Comparison of ENCODE assay signal across 27 cellular contexts in the genomic region with DNA sequence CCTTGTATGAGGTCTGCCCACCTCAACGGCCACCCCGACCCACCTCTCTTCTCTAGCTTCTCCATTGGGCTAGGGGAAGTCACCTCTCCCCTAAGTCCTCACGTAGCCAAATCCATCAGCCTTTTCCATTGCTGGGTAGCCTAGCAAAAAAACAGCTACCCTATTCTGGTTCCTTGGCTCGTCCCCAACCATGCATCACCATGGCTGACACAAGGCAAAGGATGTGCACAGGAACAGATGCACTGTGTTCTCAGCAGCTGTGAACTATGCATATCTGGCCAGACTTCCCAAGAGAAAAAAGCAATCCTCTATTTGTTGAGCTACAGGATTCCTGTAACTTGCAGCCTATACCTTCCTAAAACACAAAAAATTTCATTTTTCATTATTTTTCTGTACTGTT. TPM values are rescaled to one million over a fixed set of nuclear protein-coding genes. Genes with fewer than 3 reads are reported as not detected.
DNase-seq lines count a peak whose midpoint lies in the region; ATAC-seq and TF ChIP-seq lines count a peak whose summit lies in the region.
"Had no signal": no experiment of that assay in that cellular context is flagged by ENCODE, and none has a peak within 500 bp of the region (broad histone marks: within the 10 kb centered on the region; RNA-seq: fewer than 3 reads in every experiment).

No MANE protein-coding gene starts in this region.

- peak overlapping the region; percentile 35; the same call in 1 of the 2 replicates for H3K27ac ChIP-seq in HEK293 (ENCODE audit: extremely low read depth, low read depth, low read length)
- H3K27ac ChIP-seq: C4-2B, cardiac muscle cell, esophagus muscularis mucosa, foreskin keratinocyte, hepatocyte, left lung, ovary, SJSA1, upper lobe of right lung had no signal

- H3K27me3 Mint-ChIP-seq in activated CD8-positive, alpha-beta T cell treated with anti-CD3 and anti-CD28 coated beads for 36 hours = no peaks in the 10 kb centered on the region
- no peaks in the 10 kb centered on the region for H3K27me3 Mint-ChIP-seq in HFFc6 (ENCODE audit: insufficient read depth)

- H3K36me3 ChIP-seq in HEK293 (ENCODE audit: control insufficient read depth in 2 of 2, insufficient read depth in 1 of 2, low read length in 2 of 2) (peaks cover 83 to 88% of the 10 kb centered on the region in 2 experiments), MG63 (peaks cover 25% of the 10 kb centered on the region)
- H3K36me3 ChIP-seq: ovary had no signal

- POLR2A ChIA-PET in HEK293 (lab: Yijun Ruan, JAX) = interaction anchor here (1.0 kb wide), 1 partner anchor 22 kb away, joined by 5 read pairs; a partner anchor contains a TSS
- POLR2A ChIA-PET in activated CD8-positive, alpha-beta T cell treated with anti-CD3 and anti-CD28 coated beads for 36 hours (lab: Charles Lee) = interaction anchor here (0.6 to 1.1 kb wide), 3 partner anchors 11 to 19 kb away, joined by 3 to 4 read pairs (median 4); no protein-coding TSS in a partner anchor

- TF ChIP-seq CTCF in HEK293 (tag by site-specific recombination; IDR thresholded peaks at IDR 0.05) (no peak), HFFc6 (IDR thresholded peaks at IDR 0.05) (no peak)
- no peak for TF ChIP-seq CTCF in activated CD8-positive, alpha-beta T cell treated with anti-CD3 and anti-CD28 coated beads for 36 hours (IDR thresholded peaks at IDR 0.05)

- H3K27ac Mint-ChIP-seq in activated CD8-positive, alpha-beta T cell treated with anti-CD3 and anti-CD28 coated beads for 36 hours = peak overlapping the region; percentile 25
- H3K27ac Mint-ChIP-seq in HFFc6 = no peak overlapping the region
- H3K27ac Mint-ChIP-seq: endodermal cell, mesothelial cell of epicardium, nephron had no signal

- H3K4me3 ChIP-seq in HEK293 (ENCODE audit: low read depth, low read length) = no peak overlapping the region
- H3K4me3 ChIP-seq in MG63 = no peak overlapping the region
- H3K4me3 ChIP-seq: cardiac muscle cell, esophagus muscularis mucosa, hepatocyte, left lung, ovary, SJSA1, upper lobe of right lung had no signal

- DNase-seq in activated CD8-positive, alpha-beta T cell treated with anti-CD3 and anti-CD28 coated beads for 36 hours = no peak
- DNase-seq in hippocampal formation (lab: John Stamatoyannopoulos, UW) (peak; percentile 50 to 72), putamen (ENCODE audit: low spot score) (peak; percentile 72), MG63 (no peak), NCI-H187 treated with DMSO at 0.1 percent for 48 hours (lab: John Stamatoyannopoulos, UW) (no peak), HFFc6 (no peak)
- DNase-seq: activated CD4-positive, alpha-beta T cell treated with anti-CD3 and anti-CD28 coated beads for 1 hour; activated naive CD4-positive, alpha-beta T cell treated with Interleukin-2 at 50 U/mL for 16 hours; endodermal cell; foreskin keratinocyte; left lung; NCI-H1105 treated with DMSO at 0.1 percent for 48 hours; NCI-H2081 treated with DMSO at 0.1 percent for 48 hours; NCI-H345; NCI-H748 treated with DMSO at 0.1 percent for 48 hours; ovary; right cardiac atrium; stimulated activated CD4-positive, alpha-beta T cell treated with anti-CD3 and anti-CD28 coated beads, Interleukin-2, amount 100 ng/mL, for 48 hours; upper lobe of right lung had no signal

- intact Hi-C loops in activated CD8-positive, alpha-beta T cell treated with anti-CD3 and anti-CD28 coated beads for 36 hours (cut with micrococcal nuclease) = no loop called here

- H3K9me3 ChIP-seq in HEK293 (ENCODE audit: control insufficient read depth, insufficient read depth, low read depth, low read length) (no peaks in the 10 kb centered on the region), MG63 (no peaks in the 10 kb centered on the region)
- H3K9me3 ChIP-seq: esophagus muscularis mucosa, left lung, ovary, SJSA1, upper lobe of right lung had no signal

- H3K36me3 Mint-ChIP-seq in activated CD8-positive, alpha-beta T cell treated with anti-CD3 and anti-CD28 coated beads for 36 hours (ENCODE audit: low read depth) = peaks cover 43% of the 10 kb centered on the region
- H3K36me3 Mint-ChIP-seq in HFFc6 (ENCODE audit: low read depth) = peaks cover 27% of the 10 kb centered on the region

- CTCF ChIA-PET in HEK293 (lab: Yijun Ruan, JAX) = interaction anchor here (0.6 to 1.2 kb wide), 2 partner anchors 11 to 267 kb away, joined by 3 to 5 read pairs; no protein-coding TSS in a partner anchor
- CTCF ChIA-PET in activated CD8-positive, alpha-beta T cell treated with anti-CD3 and anti-CD28 coated beads for 36 hours (lab: Charles Lee) = interaction anchor here (1.1 to 2.3 kb wide), 3 partner anchors 10 to 16 kb away, joined by 3 to 19 read pairs (median 4); no protein-coding TSS in a partner anchor

- H3K9me3 Mint-ChIP-seq in activated CD8-positive, alpha-beta T cell treated with anti-CD3 and anti-CD28 coated beads for 36 hours = no peaks in the 10 kb centered on the region
- no peaks in the 10 kb centered on the region for H3K9me3 Mint-ChIP-seq in HFFc6
- H3K9me3 Mint-ChIP-seq: endodermal cell, mesothelial cell of epicardium, nephron had no signal

- H3K27me3 ChIP-seq in MG63 = no peaks in the 10 kb centered on the region
- H3K27me3 ChIP-seq: cardiac muscle cell, esophagus muscularis mucosa, foreskin keratinocyte, hepatocyte, left lung, ovary, SJSA1, upper lobe of right lung had no signal

- ATAC-seq in activated CD8-positive, alpha-beta T cell treated with anti-CD3 and anti-CD28 coated beads for 36 hours = no peak
- ATAC-seq: foreskin keratinocyte, left lung, right cardiac atrium, upper lobe of right lung had no signal

- no peak overlapping the region for H3K4me3 Mint-ChIP-seq in activated CD8-positive, alpha-beta T cell treated with anti-CD3 and anti-CD28 coated beads for 36 hours
- no peak overlapping the region for H3K4me3 Mint-ChIP-seq in HFFc6
- H3K4me3 Mint-ChIP-seq: endodermal cell, mesothelial cell of epicardium, nephron had no signal

- no peaks in the 10 kb centered on the region for H3K4me1 Mint-ChIP-seq in activated CD8-positive, alpha-beta T cell treated with anti-CD3 and anti-CD28 coated beads for 36 hours (ENCODE audit: low read depth)
- H3K4me1 Mint-ChIP-seq in HFFc6 (ENCODE audit: low read depth) = no peaks in the 10 kb centered on the region
- H3K4me1 Mint-ChIP-seq: endodermal cell, mesothelial cell of epicardium, nephron had no signal

- no peaks in the 10 kb centered on the region for H3K4me1 ChIP-seq in HEK293 (ENCODE audit: control insufficient read depth, insufficient read depth, low read length)
- H3K4me1 ChIP-seq: esophagus muscularis mucosa, foreskin keratinocyte, left lung, SJSA1, upper lobe of right lung had no signal

TF ChIP-seq in HEK293, 187 proteins besides CTCF, POLR2A, EP300 and RAD21 (continues in another document):
- TF ChIP-seq ZNF843 (tag by site-specific recombination; IDR thresholded peaks at IDR 0.05) (no peak), ZNF10 (tag by site-specific recombination; IDR thresholded peaks at IDR 0.05) (no peak), ZNF501 (tag by site-specific recombination; IDR thresholded peaks at IDR 0.05) (no peak), KLF8 (tag by site-specific recombination; IDR thresholded peaks at IDR 0.05) (no peak), ZNF76 (tag by site-specific recombination; IDR thresholded peaks at IDR 0.05; ENCODE audit: borderline replicate concordance, low read depth) (no peak), ZNF146 (tag by site-specific recombination; IDR thresholded peaks at IDR 0.05) (no peak), ZNF140 (tag by site-specific recombination; IDR thresholded peaks at IDR 0.05) (no peak), ZNF677 (tag by site-specific recombination; IDR thresholded peaks at IDR 0.05) (no peak), ZNF600 (tag by site-specific recombination; IDR thresholded peaks at IDR 0.05) (no peak), ZNF48 (tag by site-specific recombination; IDR thresholded peaks at IDR 0.05) (no peak)
- TF ChIP-seq, protein P1, sequence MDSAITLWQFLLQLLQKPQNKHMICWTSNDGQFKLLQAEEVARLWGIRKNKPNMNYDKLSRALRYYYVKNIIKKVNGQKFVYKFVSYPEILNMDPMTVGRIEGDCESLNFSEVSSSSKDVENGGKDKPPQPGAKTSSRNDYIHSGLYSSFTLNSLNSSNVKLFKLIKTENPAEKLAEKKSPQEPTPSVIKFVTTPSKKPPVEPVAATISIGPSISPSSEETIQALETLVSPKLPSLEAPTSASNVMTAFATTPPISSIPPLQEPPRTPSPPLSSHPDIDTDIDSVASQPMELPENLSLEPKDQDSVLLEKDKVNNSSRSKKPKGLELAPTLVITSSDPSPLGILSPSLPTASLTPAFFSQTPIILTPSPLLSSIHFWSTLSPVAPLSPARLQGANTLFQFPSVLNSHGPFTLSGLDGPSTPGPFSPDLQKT (IDR thresholded peaks at IDR 0.05; ENCODE audit: borderline replicate concordance, low read depth, low read length) = no peak
- TF ChIP-seq, protein P2, sequence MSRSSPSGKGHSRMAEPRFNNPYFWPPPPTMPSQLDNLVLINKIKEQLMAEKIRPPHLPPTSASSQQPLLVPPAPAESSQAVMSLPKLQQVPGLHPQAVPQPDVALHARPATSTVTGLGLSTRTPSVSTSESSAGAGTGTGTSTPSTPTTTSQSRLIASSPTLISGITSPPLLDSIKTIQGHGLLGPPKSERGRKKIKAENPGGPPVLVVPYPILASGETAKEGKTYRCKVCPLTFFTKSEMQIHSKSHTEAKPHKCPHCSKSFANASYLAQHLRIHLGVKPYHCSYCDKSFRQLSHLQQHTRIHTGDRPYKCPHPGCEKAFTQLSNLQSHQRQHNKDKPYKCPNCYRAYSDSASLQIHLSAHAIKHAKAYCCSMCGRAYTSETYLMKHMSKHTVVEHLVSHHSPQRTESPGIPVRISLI (tag by site-specific recombination; IDR thresholded peaks at IDR 0.05) = no peak

RNA-seq across cellular contexts. Expression of a gene that starts 22.0 kb away (rescaled TPM):
- 10 to 100 TPM; 15.4 to 17.2 TPM for total RNA-seq in activated CD8-positive, alpha-beta T cell treated with anti-CD3 and anti-CD28 coated beads for 36 hours
- 15.5 and 22.7 TPM in 2 replicates for total RNA-seq in MG63 (2014; rRNA removed; shearing (Covaris generic); ENCODE audit: low replicate concordance)
- 10 to 100 TPM; 15.8 to 19.2 (median 17.3) TPM for total RNA-seq in HFFc6 (2021; fragmentation: NEBNext Ultra II Directional; extraction: Animal tissue kit (Norgen Biotek cat#: 25700))

RNA-seq across cellular contexts. Expression of a gene that starts 22.0 kb away (rescaled TPM):
- 10 to 100 TPM; 91.1 to 99.8 TPM for total RNA-seq in activated CD8-positive, alpha-beta T cell treated with anti-CD3 and anti-CD28 coated beads for 36 hours
- 131 and 168 TPM in 2 replicates for total RNA-seq in MG63 (2014; rRNA removed; shearing (Covaris generic); ENCODE audit: low replicate concordance)
- total RNA-seq in HFFc6 (2021; fragmentation: NEBNext Ultra II Directional; extraction: Animal tissue kit (Norgen Biotek cat#: 25700)) = 10 to 100 TPM; 82.3 to 93.7 (median 86.7) TPM

RNA-seq across cellular contexts. Expression of a gene that starts 44.2 kb away (rescaled TPM):
- 1 to 10 TPM; 8.3 to 9.4 TPM for total RNA-seq in activated CD8-positive, alpha-beta T cell treated with anti-CD3 and anti-CD28 coated beads for 36 hours
- 0.91 and 2.5 TPM in 2 replicates for total RNA-seq in MG63 (2014; rRNA removed; shearing (Covaris generic); ENCODE audit: low replicate concordance)
- under 1 TPM; 0.20 to 0.83 (median 0.60) TPM for total RNA-seq in HFFc6 (2021; fragmentation: NEBNext Ultra II Directional; extraction: Animal tissue kit (Norgen Biotek cat#: 25700))

RNA-seq across cellular contexts. Expression of a gene that starts 52.9 kb away (rescaled TPM):
- total RNA-seq in activated CD8-positive, alpha-beta T cell treated with anti-CD3 and anti-CD28 coated beads for 36 hours = 1 to 10 TPM; 6.1 to 6.2 TPM
- 3.0 and 6.6 TPM in 2 replicates for total RNA-seq in MG63 (2014; rRNA removed; shearing (Covaris generic); ENCODE audit: low replicate concordance)
- total RNA-seq in HFFc6 (2021; fragmentation: NEBNext Ultra II Directional; extraction: Animal tissue kit (Norgen Biotek cat#: 25700)) = 1 to 10 TPM; 1.7 to 3.6 (median 2.3) TPM

Comparison
In these comparisons a context has a peak if more than half of its experiments do, and no peak if none do; other contexts are left out.
1. DNase-seq: peak in hippocampal formation (2 of 2) and putamen (single experiment); none in activated CD8-positive, alpha-beta T cell treated with anti-CD3 and anti-CD28 coated beads for 36 hours (single experiment), MG63 (single experiment), NCI-H187 treated with DMSO at 0.1 percent for 48 hours (single experiment) and HFFc6 (single experiment).